ENCODE assay signal across 25 cellular contexts in the genomic region with DNA sequence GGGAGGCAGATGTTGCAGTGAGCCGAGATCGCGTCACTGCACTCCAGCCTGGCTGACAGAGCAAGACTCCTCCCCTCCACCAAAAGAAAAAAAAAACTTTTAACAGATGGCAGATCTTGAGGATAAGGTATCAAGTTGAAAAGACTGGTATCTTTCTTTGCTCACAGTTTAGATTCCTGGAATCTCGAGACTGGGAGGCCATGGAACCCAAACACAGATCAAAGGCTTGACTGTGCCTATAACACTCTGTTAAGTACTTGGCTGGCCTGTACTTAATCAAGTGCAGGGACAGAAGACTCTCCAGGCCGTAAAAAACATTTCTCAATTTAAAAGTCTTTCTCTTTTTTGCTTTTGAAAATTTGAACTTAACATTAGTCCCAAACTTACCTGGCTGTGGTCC.
"Had no signal": no experiment of that assay in that cellular context is flagged by ENCODE, and none has a peak within 500 bp of the region (broad histone marks: within the 10 kb centered on the region; RNA-seq: fewer than 3 reads in every experiment).

No MANE protein-coding gene starts in this region.

- H3K27me3 ChIP-seq: dorsolateral prefrontal cortex, esophagus muscularis mucosa, foreskin keratinocyte, hepatocyte, neural progenitor cell, ovary, right atrium auricular region, sigmoid colon, stomach, transverse colon, uterus had no signal

- H3K9ac ChIP-seq: neural progenitor cell had no signal

- H3K4me3 Mint-ChIP-seq: natural killer cell treated with Interleukin-12 subunit alpha and Interleukin-12 subunit beta and Interleukin-15 and Interleukin-18, amount 100 ng/mL, for 72 hours; neural progenitor cell had no signal

- H3K4me1 ChIP-seq: esophagus muscularis mucosa, foreskin keratinocyte, neural progenitor cell, right atrium auricular region, stomach, transverse colon, uterus had no signal

- H3K9me3 Mint-ChIP-seq: natural killer cell treated with Interleukin-12 subunit alpha and Interleukin-12 subunit beta and Interleukin-15 and Interleukin-18, amount 100 ng/mL, for 72 hours had no signal

- H3K9me3 ChIP-seq: esophagus muscularis mucosa, ovary, right atrium auricular region, sigmoid colon, stomach, thoracic aorta, transverse colon, uterus had no signal

- H3K27ac Mint-ChIP-seq: natural killer cell treated with Interleukin-12 subunit alpha and Interleukin-12 subunit beta and Interleukin-15 and Interleukin-18, amount 100 ng/mL, for 72 hours; neural progenitor cell had no signal

- H3K4me3 ChIP-seq: dorsolateral prefrontal cortex, esophagus muscularis mucosa, hepatocyte, neural progenitor cell, ovary, right atrium auricular region, sigmoid colon, skin epidermis, stomach, thoracic aorta, transverse colon, uterus had no signal

- H3K27ac ChIP-seq: dorsolateral prefrontal cortex, epithelial cell of prostate, esophagus muscularis mucosa, foreskin keratinocyte, neural progenitor cell, ovary, right atrium auricular region, skin epidermis, stomach, thoracic aorta, transverse colon, uterus had no signal

- ATAC-seq: foreskin keratinocyte; left cardiac atrium; natural killer cell treated with Interleukin-12 subunit alpha and Interleukin-12 subunit beta and Interleukin-15 and Interleukin-18, amount 100 ng/mL, for 72 hours had no signal

- H3K36me3 ChIP-seq: esophagus muscularis mucosa, neural progenitor cell, ovary, right atrium auricular region, sigmoid colon, stomach, thoracic aorta, transverse colon, uterus had no signal

- DNase-seq: cortex of kidney; dorsolateral prefrontal cortex; effector CD8-positive, alpha-beta T cell; foreskin keratinocyte; head of caudate nucleus; kidney; left cardiac atrium; mesendoderm; nucleus accumbens; ovary; sigmoid colon; stimulated activated CD4-positive, alpha-beta T cell treated with anti-CD3 and anti-CD28 coated beads, Interleukin-12 subunit alpha, Interleukin-12 subunit beta, amount 100 ng/mL, for 4 hours; stimulated activated naive CD4-positive, alpha-beta T cell; stomach; substantia nigra; transverse colon; uterus had no signal

- H3K4me1 Mint-ChIP-seq: neural progenitor cell had no signal

- H3K36me3 Mint-ChIP-seq: natural killer cell treated with Interleukin-12 subunit alpha and Interleukin-12 subunit beta and Interleukin-15 and Interleukin-18, amount 100 ng/mL, for 72 hours; neural progenitor cell had no signal
